1 cellular context compared by ENCODE assay signal in genomic region chr12:109995703-109996482, GRCh38.
A peak's percentile ranks its signal among the peaks of the same experiment; 100 is the strongest.
TF ChIP-seq lines count a peak whose summit lies in the region.

A gene with protein sequence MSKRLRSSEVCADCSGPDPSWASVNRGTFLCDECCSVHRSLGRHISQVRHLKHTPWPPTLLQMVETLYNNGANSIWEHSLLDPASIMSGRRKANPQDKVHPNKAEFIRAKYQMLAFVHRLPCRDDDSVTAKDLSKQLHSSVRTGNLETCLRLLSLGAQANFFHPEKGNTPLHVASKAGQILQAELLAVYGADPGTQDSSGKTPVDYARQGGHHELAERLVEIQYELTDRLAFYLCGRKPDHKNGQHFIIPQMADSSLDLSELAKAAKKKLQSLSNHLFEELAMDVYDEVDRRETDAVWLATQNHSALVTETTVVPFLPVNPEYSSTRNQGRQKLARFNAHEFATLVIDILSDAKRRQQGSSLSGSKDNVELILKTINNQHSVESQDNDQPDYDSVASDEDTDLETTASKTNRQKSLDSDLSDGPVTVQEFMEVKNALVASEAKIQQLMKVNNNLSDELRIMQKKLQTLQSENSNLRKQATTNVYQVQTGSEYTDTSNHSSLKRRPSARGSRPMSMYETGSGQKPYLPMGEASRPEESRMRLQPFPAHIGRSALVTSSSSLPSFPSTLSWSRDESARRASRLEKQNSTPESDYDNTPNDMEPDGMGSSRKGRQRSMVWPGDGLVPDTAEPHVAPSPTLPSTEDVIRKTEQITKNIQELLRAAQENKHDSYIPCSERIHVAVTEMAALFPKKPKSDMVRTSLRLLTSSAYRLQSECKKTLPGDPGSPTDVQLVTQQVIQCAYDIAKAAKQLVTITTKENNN (minus strand): TSS chr12:109996368. CDS start chr12:109996224, 144 bp downstream.

TF ChIP-seq in K562, 482 proteins besides CTCF, POLR2A, EP300 and RAD21 (continued from another document and continues in another):
- no peak for TF ChIP-seq MBD1 (CRISPR knock-in tag; IDR thresholded peaks at IDR 0.05)
- TF ChIP-seq, protein P1, sequence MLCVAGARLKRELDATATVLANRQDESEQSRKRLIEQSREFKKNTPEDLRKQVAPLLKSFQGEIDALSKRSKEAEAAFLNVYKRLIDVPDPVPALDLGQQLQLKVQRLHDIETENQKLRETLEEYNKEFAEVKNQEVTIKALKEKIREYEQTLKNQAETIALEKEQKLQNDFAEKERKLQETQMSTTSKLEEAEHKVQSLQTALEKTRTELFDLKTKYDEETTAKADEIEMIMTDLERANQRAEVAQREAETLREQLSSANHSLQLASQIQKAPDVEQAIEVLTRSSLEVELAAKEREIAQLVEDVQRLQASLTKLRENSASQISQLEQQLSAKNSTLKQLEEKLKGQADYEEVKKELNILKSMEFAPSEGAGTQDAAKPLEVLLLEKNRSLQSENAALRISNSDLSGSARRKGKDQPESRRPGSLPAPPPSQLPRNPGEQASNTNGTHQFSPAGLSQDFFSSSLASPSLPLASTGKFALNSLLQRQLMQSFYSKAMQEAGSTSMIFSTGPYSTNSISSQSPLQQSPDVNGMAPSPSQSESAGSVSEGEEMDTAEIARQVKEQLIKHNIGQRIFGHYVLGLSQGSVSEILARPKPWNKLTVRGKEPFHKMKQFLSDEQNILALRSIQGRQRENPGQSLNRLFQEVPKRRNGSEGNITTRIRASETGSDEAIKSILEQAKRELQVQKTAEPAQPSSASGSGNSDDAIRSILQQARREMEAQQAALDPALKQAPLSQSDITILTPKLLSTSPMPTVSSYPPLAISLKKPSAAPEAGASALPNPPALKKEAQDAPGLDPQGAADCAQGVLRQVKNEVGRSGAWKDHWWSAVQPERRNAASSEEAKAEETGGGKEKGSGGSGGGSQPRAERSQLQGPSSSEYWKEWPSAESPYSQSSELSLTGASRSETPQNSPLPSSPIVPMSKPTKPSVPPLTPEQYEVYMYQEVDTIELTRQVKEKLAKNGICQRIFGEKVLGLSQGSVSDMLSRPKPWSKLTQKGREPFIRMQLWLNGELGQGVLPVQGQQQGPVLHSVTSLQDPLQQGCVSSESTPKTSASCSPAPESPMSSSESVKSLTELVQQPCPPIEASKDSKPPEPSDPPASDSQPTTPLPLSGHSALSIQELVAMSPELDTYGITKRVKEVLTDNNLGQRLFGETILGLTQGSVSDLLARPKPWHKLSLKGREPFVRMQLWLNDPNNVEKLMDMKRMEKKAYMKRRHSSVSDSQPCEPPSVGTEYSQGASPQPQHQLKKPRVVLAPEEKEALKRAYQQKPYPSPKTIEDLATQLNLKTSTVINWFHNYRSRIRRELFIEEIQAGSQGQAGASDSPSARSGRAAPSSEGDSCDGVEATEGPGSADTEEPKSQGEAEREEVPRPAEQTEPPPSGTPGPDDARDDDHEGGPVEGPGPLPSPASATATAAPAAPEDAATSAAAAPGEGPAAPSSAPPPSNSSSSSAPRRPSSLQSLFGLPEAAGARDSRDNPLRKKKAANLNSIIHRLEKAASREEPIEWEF (CRISPR knock-in tag; IDR thresholded peaks at IDR 0.05), result no peak
- TF ChIP-seq, protein P2, sequence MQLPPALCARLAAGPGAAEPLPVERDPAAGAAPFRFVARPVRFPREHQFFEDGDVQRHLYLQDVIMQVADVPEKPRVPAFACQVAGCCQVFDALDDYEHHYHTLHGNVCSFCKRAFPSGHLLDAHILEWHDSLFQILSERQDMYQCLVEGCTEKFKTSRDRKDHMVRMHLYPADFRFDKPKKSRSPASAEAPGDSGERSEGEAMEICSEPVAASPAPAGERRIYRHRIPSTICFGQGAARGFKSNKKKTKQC (CRISPR knock-in tag; IDR thresholded peaks at IDR 0.05), result no peak
- no peak for TF ChIP-seq ZNF324 (CRISPR knock-in tag; IDR thresholded peaks at IDR 0.05)
- TF ChIP-seq NFE2 (IDR thresholded peaks at IDR 0.05; ENCODE audit: low read depth), result no peak; the same call in 1 of the 2 replicates
- TF ChIP-seq, protein P3, sequence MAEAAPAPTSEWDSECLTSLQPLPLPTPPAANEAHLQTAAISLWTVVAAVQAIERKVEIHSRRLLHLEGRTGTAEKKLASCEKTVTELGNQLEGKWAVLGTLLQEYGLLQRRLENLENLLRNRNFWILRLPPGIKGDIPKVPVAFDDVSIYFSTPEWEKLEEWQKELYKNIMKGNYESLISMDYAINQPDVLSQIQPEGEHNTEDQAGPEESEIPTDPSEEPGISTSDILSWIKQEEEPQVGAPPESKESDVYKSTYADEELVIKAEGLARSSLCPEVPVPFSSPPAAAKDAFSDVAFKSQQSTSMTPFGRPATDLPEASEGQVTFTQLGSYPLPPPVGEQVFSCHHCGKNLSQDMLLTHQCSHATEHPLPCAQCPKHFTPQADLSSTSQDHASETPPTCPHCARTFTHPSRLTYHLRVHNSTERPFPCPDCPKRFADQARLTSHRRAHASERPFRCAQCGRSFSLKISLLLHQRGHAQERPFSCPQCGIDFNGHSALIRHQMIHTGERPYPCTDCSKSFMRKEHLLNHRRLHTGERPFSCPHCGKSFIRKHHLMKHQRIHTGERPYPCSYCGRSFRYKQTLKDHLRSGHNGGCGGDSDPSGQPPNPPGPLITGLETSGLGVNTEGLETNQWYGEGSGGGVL (CRISPR knock-in tag; IDR thresholded peaks at IDR 0.05), result no peak
- TF ChIP-seq POU5F1 (IDR thresholded peaks at IDR 0.05; ENCODE audit: borderline replicate concordance, low read depth, low read length, partially characterized antibody), result peak; percentile 31
- TF ChIP-seq MCM7 (IDR thresholded peaks at IDR 0.05), result no peak
- no peak for TF ChIP-seq ZNF586 (CRISPR knock-in tag; conservative IDR thresholded peaks at IDR 0.05)
- TF ChIP-seq ZNF140 (CRISPR knock-in tag; IDR thresholded peaks at IDR 0.05), result no peak
- 0 out of 2 replicates have a peak, but pooled peaks have one; percentile 22 for TF ChIP-seq PML (IDR thresholded peaks at IDR 0.05; ENCODE audit: low read length)
- no peak for TF ChIP-seq ZZZ3 (IDR thresholded peaks at IDR 0.05)
- TF ChIP-seq MYNN (IDR thresholded peaks at IDR 0.05), result no peak
- TF ChIP-seq MYNN (CRISPR knock-in tag; IDR thresholded peaks at IDR 0.05), result no peak
- peak; percentile 40 to 45; a peak in 2 of 4 replicates for TF ChIP-seq SIN3A (IDR thresholded peaks at IDR 0.05; ENCODE audit: borderline replicate concordance in 2 of 2, control insufficient read depth in 1 of 2, low read depth in 2 of 2, low read length in 2 of 2)
- no peak for TF ChIP-seq RBM15 (IDR thresholded peaks at IDR 0.05; ENCODE audit: insufficient read depth, low read length)
- no peak for TF ChIP-seq ZNF785 (CRISPR knock-in tag; IDR thresholded peaks at IDR 0.05)
- no peak for TF ChIP-seq GATAD2B (IDR thresholded peaks at IDR 0.05; ENCODE audit: borderline replicate concordance)
- 0 out of 2 replicates have a peak, but pooled peaks have one; percentile 15 for TF ChIP-seq SPI1 (IDR thresholded peaks at IDR 0.05; ENCODE audit: borderline replicate concordance, low read depth, low read length)
- TF ChIP-seq PHB2 (IDR thresholded peaks at IDR 0.05; ENCODE audit: low read depth), result no peak
- TF ChIP-seq NFIX (CRISPR knock-in tag; IDR thresholded peaks at IDR 0.05; ENCODE audit: low read depth), result no peak
- peak; percentile 64; the same call in 1 of the 2 replicates for TF ChIP-seq EP400 (IDR thresholded peaks at IDR 0.05)
- no peak for TF ChIP-seq TEAD2 (tag; IDR thresholded peaks at IDR 0.05)
- TF ChIP-seq, protein P4, sequence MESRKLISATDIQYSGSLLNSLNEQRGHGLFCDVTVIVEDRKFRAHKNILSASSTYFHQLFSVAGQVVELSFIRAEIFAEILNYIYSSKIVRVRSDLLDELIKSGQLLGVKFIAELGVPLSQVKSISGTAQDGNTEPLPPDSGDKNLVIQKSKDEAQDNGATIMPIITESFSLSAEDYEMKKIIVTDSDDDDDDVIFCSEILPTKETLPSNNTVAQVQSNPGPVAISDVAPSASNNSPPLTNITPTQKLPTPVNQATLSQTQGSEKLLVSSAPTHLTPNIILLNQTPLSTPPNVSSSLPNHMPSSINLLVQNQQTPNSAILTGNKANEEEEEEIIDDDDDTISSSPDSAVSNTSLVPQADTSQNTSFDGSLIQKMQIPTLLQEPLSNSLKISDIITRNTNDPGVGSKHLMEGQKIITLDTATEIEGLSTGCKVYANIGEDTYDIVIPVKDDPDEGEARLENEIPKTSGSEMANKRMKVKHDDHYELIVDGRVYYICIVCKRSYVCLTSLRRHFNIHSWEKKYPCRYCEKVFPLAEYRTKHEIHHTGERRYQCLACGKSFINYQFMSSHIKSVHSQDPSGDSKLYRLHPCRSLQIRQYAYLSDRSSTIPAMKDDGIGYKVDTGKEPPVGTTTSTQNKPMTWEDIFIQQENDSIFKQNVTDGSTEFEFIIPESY (CRISPR knock-in tag; IDR thresholded peaks at IDR 0.05), result 0 out of 2 replicates have a peak, but pooled peaks have one; percentile 35
- TF ChIP-seq, protein P5, sequence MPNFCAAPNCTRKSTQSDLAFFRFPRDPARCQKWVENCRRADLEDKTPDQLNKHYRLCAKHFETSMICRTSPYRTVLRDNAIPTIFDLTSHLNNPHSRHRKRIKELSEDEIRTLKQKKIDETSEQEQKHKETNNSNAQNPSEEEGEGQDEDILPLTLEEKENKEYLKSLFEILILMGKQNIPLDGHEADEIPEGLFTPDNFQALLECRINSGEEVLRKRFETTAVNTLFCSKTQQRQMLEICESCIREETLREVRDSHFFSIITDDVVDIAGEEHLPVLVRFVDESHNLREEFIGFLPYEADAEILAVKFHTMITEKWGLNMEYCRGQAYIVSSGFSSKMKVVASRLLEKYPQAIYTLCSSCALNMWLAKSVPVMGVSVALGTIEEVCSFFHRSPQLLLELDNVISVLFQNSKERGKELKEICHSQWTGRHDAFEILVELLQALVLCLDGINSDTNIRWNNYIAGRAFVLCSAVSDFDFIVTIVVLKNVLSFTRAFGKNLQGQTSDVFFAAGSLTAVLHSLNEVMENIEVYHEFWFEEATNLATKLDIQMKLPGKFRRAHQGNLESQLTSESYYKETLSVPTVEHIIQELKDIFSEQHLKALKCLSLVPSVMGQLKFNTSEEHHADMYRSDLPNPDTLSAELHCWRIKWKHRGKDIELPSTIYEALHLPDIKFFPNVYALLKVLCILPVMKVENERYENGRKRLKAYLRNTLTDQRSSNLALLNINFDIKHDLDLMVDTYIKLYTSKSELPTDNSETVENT (CRISPR knock-in tag; IDR thresholded peaks at IDR 0.05), result 0 out of 2 replicates have a peak, but pooled peaks have one; percentile 42
- TF ChIP-seq NR2C1 (IDR thresholded peaks at IDR 0.05), result peak; percentile 75
- peak; percentile 65; the same call in 1 of the 2 replicates for TF ChIP-seq NR2C1 (tag; IDR thresholded peaks at IDR 0.05)
- no peak for TF ChIP-seq FOXM1 (IDR thresholded peaks at IDR 0.05; ENCODE audit: low read depth)
- TF ChIP-seq FOXM1 (CRISPR knock-in tag; IDR thresholded peaks at IDR 0.05; ENCODE audit: low read depth), result 0 out of 2 replicates have a peak, but pooled peaks have one; percentile 82
- TF ChIP-seq FOXO4 (CRISPR knock-in tag; IDR thresholded peaks at IDR 0.05), result no peak
- peak; percentile 82 for TF ChIP-seq BHLHE40 (IDR thresholded peaks at IDR 0.05; ENCODE audit: low read length)
- TF ChIP-seq, protein P6, sequence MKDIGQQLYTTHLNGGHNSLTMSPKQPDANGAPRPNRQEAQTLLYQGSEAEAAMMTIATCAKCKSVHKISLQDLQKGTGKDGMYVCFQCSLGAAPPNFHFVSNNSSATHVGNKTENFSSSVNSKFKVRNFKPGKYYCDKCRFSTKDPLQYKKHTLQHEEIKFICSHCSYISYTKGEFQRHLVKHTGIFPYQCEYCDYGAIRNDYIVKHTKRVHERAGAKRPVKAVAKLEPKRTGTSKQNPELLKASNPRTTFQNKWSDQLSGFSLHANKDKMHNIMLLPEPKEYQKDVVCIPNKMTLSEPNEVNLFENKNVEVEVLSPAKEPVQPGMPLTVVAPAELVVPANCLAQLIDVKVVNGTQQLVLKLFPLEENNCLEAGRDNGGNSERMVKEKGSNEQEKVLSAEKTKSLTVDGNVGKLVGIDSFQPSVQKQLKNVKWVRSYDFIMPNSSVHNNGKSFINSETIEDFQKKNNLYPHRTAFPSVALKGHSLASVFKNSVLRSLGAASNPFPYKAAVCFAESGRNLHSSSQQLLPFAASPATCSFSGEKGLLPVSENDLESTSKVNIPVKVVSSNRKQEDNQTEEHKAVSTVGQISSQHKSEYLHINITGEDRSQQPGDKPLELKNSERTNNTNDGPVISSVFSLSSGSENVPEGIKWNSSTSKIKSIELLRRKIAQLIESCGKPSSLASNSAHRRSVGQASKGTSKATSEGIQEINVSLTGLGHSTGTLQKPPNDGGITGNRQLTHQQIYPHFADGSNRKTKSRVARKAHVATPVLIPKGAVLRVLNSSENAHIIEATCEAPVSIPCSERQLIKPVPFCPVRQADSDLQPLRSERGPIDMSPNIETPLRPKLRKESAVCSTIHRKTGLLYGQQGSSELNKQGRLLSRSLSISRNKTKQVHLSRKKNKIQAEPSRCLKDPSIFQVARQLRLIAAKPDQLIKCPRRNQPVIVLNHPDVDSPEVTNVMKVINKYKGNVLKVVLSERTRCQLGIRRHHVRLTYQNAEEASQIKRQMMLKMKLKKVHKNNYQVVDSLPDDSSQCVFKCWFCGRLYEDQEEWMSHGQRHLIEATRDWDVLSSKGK (CRISPR knock-in tag; IDR thresholded peaks at IDR 0.05), result no peak
- no peak for TF ChIP-seq NR4A1 (CRISPR knock-in tag; IDR thresholded peaks at IDR 0.05)
- no peak for TF ChIP-seq NR4A1 (tag; IDR thresholded peaks at IDR 0.05)
- no peak for TF ChIP-seq ARID3B (CRISPR knock-in tag; IDR thresholded peaks at IDR 0.05; ENCODE audit: borderline replicate concordance)
